11 cellular contexts compared by ENCODE assay signal in genomic region chr11:64915366-64915887, GRCh38. TPM values are rescaled to one million over a fixed set of nuclear protein-coding genes. Genes with fewer than 3 reads are reported as not detected.
DNase-seq lines count a peak whose midpoint lies in the region; ATAC-seq and TF ChIP-seq lines count a peak whose summit lies in the region.
"Had no signal": no experiment of that assay in that cellular context is flagged by ENCODE, and none has a peak within 500 bp of the region (broad histone marks: within the 10 kb centered on the region; RNA-seq: fewer than 3 reads in every experiment).

No MANE protein-coding gene starts in this region.

- H3K36me3 ChIP-seq in subcutaneous abdominal adipose tissue (ENCODE audit: control insufficient read depth in 5 of 5, insufficient read depth in 5 of 5, low read length in 5 of 5), result peaks cover 0 to 41% (median 38%) of the 10 kb centered on the region in 5 donors

- peak overlapping the region; percentile 85 for H3K4me3 Mint-ChIP-seq in activated CD4-positive, alpha-beta T cell treated with anti-CD3 and anti-CD28 coated beads, Interleukin-2, amount 10 ng/mL, durations not matched to agents 7 days and 5 days
- H3K4me3 Mint-ChIP-seq in WTC11 (peak overlapping the region; percentile 88; the same call in 1 of the 2 replicates), glutamatergic neuron (ENCODE audit: unreplicated experiment) (peak overlapping the region; percentile 93)

- H3K27me3 Mint-ChIP-seq in activated CD4-positive, alpha-beta T cell treated with anti-CD3 and anti-CD28 coated beads, Interleukin-2, amount 10 ng/mL, durations not matched to agents 7 days and 5 days, result no peaks in the 10 kb centered on the region
- H3K27me3 Mint-ChIP-seq in WTC11 (ENCODE audit: low read depth), result no peaks in the 10 kb centered on the region
- H3K27me3 Mint-ChIP-seq in glutamatergic neuron (ENCODE audit: unreplicated experiment), result peaks cover 10% of the 10 kb centered on the region

- H3K27ac ChIP-seq in subcutaneous abdominal adipose tissue (ENCODE audit: low read depth, low read length), result no peak overlapping the region

- H3K4me1 Mint-ChIP-seq in activated CD4-positive, alpha-beta T cell treated with anti-CD3 and anti-CD28 coated beads, Interleukin-2, amount 10 ng/mL, durations not matched to agents 7 days and 5 days, result peaks cover 25% of the 10 kb centered on the region
- H3K4me1 Mint-ChIP-seq in WTC11 (peaks cover 13% of the 10 kb centered on the region), glutamatergic neuron (ENCODE audit: low read depth, unreplicated experiment) (peaks cover 15% of the 10 kb centered on the region)

- H3K9me3 ChIP-seq in subcutaneous abdominal adipose tissue (ENCODE audit: control insufficient read depth in 5 of 5, low read length in 5 of 5), result no peaks in the 10 kb centered on the region

- H3K36me3 Mint-ChIP-seq in activated CD4-positive, alpha-beta T cell treated with anti-CD3 and anti-CD28 coated beads, Interleukin-2, amount 10 ng/mL, durations not matched to agents 7 days and 5 days (ENCODE audit: low read depth), result peaks cover 7% of the 10 kb centered on the region
- H3K36me3 Mint-ChIP-seq in WTC11 (peaks cover 5% of the 10 kb centered on the region; the same call in 1 of the 2 replicates), glutamatergic neuron (ENCODE audit: unreplicated experiment) (no peaks in the 10 kb centered on the region)

- peak overlapping the region in 3 of 5 donors; percentile 92 to 100 (median 92) for H3K4me3 ChIP-seq in subcutaneous abdominal adipose tissue (ENCODE audit: low read depth in 1 of 5, low read length in 5 of 5)

- no peak for DNase-seq in activated CD4-positive, alpha-beta T cell treated with anti-CD3 and anti-CD28 coated beads, Interleukin-2, amount 10 ng/mL, durations not matched to agents 7 days and 5 days
- no peak for DNase-seq in activated CD4-positive, alpha-beta T cell treated with anti-CD3 and anti-CD28 coated beads for 1 hour
- no peak for DNase-seq in WTC11 (ENCODE audit: low spot score)
- DNase-seq in glutamatergic neuron, result no peak
- no peak for DNase-seq in stimulated activated CD8-positive, alpha-beta memory T cell treated with anti-CD3 and anti-CD28 coated beads, Interleukin-4, amount 100 ng/mL, for 48 hours
- no peak for DNase-seq in occipital lobe (lab: John Stamatoyannopoulos, UW)

- H3K27me3 ChIP-seq in subcutaneous abdominal adipose tissue (ENCODE audit: control insufficient read depth in 5 of 5, insufficient read depth in 4 of 5, low read length in 5 of 5), result no peaks in the 10 kb centered on the region
- H3K27me3 ChIP-seq: foreskin keratinocyte had no signal

- peaks cover 7 to 33% (median 28%) of the 10 kb centered on the region in 5 donors for H3K4me1 ChIP-seq in subcutaneous abdominal adipose tissue (ENCODE audit: control insufficient read depth in 5 of 5, insufficient read depth in 5 of 5, low read length in 5 of 5)

- H3K9ac ChIP-seq in subcutaneous abdominal adipose tissue (ENCODE audit: low read length in 5 of 5), result peak overlapping the region in 4 of 5 donors; percentile 96 to 99 (median 98)

- H3K9me3 Mint-ChIP-seq in activated CD4-positive, alpha-beta T cell treated with anti-CD3 and anti-CD28 coated beads, Interleukin-2, amount 10 ng/mL, durations not matched to agents 7 days and 5 days, result no peaks in the 10 kb centered on the region
- H3K9me3 Mint-ChIP-seq in WTC11 (no peaks in the 10 kb centered on the region), glutamatergic neuron (ENCODE audit: unreplicated experiment) (peaks cover 7% of the 10 kb centered on the region)

- CTCF ChIA-PET in activated CD4-positive, alpha-beta T cell treated with anti-CD3 and anti-CD28 coated beads, Interleukin-2, amount 10 ng/mL, durations not matched to agents 7 days and 5 days (lab: Charles Lee), result interaction anchor here (0.6 to 1.4 kb wide), 6 partner anchors 15 to 423 kb away, joined by 3 to 6 read pairs (median 4); partner anchors contain the start of gene SF1
- CTCF ChIA-PET in WTC11 (lab: Charles Lee), result interaction anchor here (0.9 to 2.1 kb wide), 5 partner anchors 9 to 81 kb away, joined by 4 to 6 read pairs (median 6); partner anchors contain the start of genes BATF2, GPHA2 and PPP2R5B

- TF ChIP-seq CTCF in WTC11 (IDR thresholded peaks at IDR 0.05), result no peak
- TF ChIP-seq CTCF in glutamatergic neuron (IDR thresholded peaks at IDR 0.05; ENCODE audit: partially characterized antibody, unreplicated experiment), result no peak

- POLR2A ChIA-PET in activated CD4-positive, alpha-beta T cell treated with anti-CD3 and anti-CD28 coated beads, Interleukin-2, amount 10 ng/mL, durations not matched to agents 7 days and 5 days (lab: Charles Lee), result no interaction called here
- POLR2A ChIA-PET in WTC11 (lab: Charles Lee), result no interaction called here

- no peak for ATAC-seq in WTC11
- ATAC-seq in GM19463 (IDR thresholded peaks at IDR 0.05; ENCODE audit: unreplicated experiment), result no peak
- ATAC-seq: activated CD4-positive, CD25-positive, alpha-beta regulatory T cell treated with anti-CD3 and anti-CD28 coated beads, Interleukin-2, amount 50 U/mL, for 24 hours had no signal

- H3K27ac Mint-ChIP-seq in activated CD4-positive, alpha-beta T cell treated with anti-CD3 and anti-CD28 coated beads, Interleukin-2, amount 10 ng/mL, durations not matched to agents 7 days and 5 days, result peak overlapping the region; percentile 97
- H3K27ac Mint-ChIP-seq in WTC11, result no peak overlapping the region
- H3K27ac Mint-ChIP-seq in glutamatergic neuron (ENCODE audit: unreplicated experiment), result no peak overlapping the region

TF ChIP-seq in WTC11, 78 proteins besides CTCF, POLR2A, EP300 and RAD21 (continues in another document):
- no peak for TF ChIP-seq ZNF532 (CRISPR knock-in tag; IDR thresholded peaks at IDR 0.05; ENCODE audit: borderline replicate concordance)
- TF ChIP-seq ZNF263 (CRISPR knock-in tag; IDR thresholded peaks at IDR 0.05; ENCODE audit: low read depth), result no peak

RNA-seq across cellular contexts. Expression of gene ATG2A, which starts 1.6 kb away (rescaled TPM):
- total RNA-seq in activated CD4-positive, alpha-beta T cell treated with anti-CD3 and anti-CD28 coated beads, Interleukin-2, amount 10 ng/mL, durations not matched to agents 7 days and 5 days, result 10 to 100 TPM; 23.0 to 25.7 TPM
- total RNA-seq in WTC11 (2021) (25.2 to 31.4 TPM (median 27.6 TPM) in 3 replicates), glutamatergic neuron (ENCODE audit: unreplicated experiment) (25.9 TPM), occipital lobe (5.5 TPM)

RNA-seq across cellular contexts. Expression of gene PPP2R5B, which starts 9.1 kb away (rescaled TPM):
- total RNA-seq in activated CD4-positive, alpha-beta T cell treated with anti-CD3 and anti-CD28 coated beads, Interleukin-2, amount 10 ng/mL, durations not matched to agents 7 days and 5 days, result 10 to 100 TPM; 12.0 to 13.7 TPM
- total RNA-seq in WTC11 (2021) (8.7 to 10.2 TPM (median 9.1 TPM) in 3 replicates), glutamatergic neuron (ENCODE audit: unreplicated experiment) (148 TPM), occipital lobe (22.8 TPM)

RNA-seq across cellular contexts. Expression of gene GPHA2, which starts 20.3 kb away (rescaled TPM):
- total RNA-seq in activated CD4-positive, alpha-beta T cell treated with anti-CD3 and anti-CD28 coated beads, Interleukin-2, amount 10 ng/mL, durations not matched to agents 7 days and 5 days, result not detected
- total RNA-seq in WTC11 (2021) (1.0 to 1.6 TPM (median 1.6 TPM) in 3 replicates), glutamatergic neuron (ENCODE audit: unreplicated experiment) (not detected), occipital lobe (not detected)
- total RNA-seq: foreskin keratinocyte, LHCN-M2 had no signal

RNA-seq across cellular contexts. Expression of gene EHD1, which starts 37.0 kb away (rescaled TPM):
- 100 to 1,000 TPM; 131 to 149 TPM for total RNA-seq in activated CD4-positive, alpha-beta T cell treated with anti-CD3 and anti-CD28 coated beads, Interleukin-2, amount 10 ng/mL, durations not matched to agents 7 days and 5 days
- total RNA-seq in WTC11 (2021), result 29.9 to 38.1 TPM (median 35.2 TPM) in 3 replicates
- total RNA-seq in glutamatergic neuron (ENCODE audit: unreplicated experiment), result 114 TPM
- total RNA-seq in occipital lobe, result 22.9 TPM

RNA-seq across cellular contexts. Expression of gene MAJIN, which starts 56.5 kb away (rescaled TPM):
- total RNA-seq in activated CD4-positive, alpha-beta T cell treated with anti-CD3 and anti-CD28 coated beads, Interleukin-2, amount 10 ng/mL, durations not matched to agents 7 days and 5 days, result under 1 TPM; 0.20 to 0.54 TPM
- total RNA-seq in WTC11 (2021) (not detected in 3 replicates), glutamatergic neuron (ENCODE audit: unreplicated experiment) (not detected), occipital lobe (not detected)
- total RNA-seq: LHCN-M2 had no signal
